ENCODE assay signal across 13 cellular contexts in genomic region chr14:73773441-73774243, GRCh38. TPM values are rescaled to one million over a fixed set of nuclear protein-coding genes. Genes with fewer than 3 reads are reported as not detected.
DNase-seq lines count a peak whose midpoint lies in the region; TF ChIP-seq lines count a peak whose summit lies in the region.
"Had no signal": no experiment of that assay in that cellular context is flagged by ENCODE, and none has a peak within 500 bp of the region (broad histone marks: within the 10 kb centered on the region; RNA-seq: fewer than 3 reads in every experiment).

No MANE protein-coding gene starts in this region.

- no peak overlapping the region for H3K4me3 ChIP-seq in tibial artery
- H3K4me3 ChIP-seq in neuronal stem cell (ENCODE audit: low read length in 2 of 2) = no peak overlapping the region

- H3K9me3 Mint-ChIP-seq in activated naive CD4-positive, alpha-beta T cell treated with anti-CD3 and anti-CD28 coated beads for 36 hours = no peaks in the 10 kb centered on the region
- H3K9me3 Mint-ChIP-seq in activated naive CD4-positive, alpha-beta T cell treated with anti-CD3 and anti-CD28 coated beads, Interleukin-2, amount 10 ng/mL, durations not matched to agents 7 days and 5 days = no peaks in the 10 kb centered on the region
- H3K9me3 Mint-ChIP-seq in activated CD4-positive, alpha-beta memory T cell treated with anti-CD3 and anti-CD28 coated beads for 36 hours = no peaks in the 10 kb centered on the region

- H4K8ac ChIP-seq in neuronal stem cell (ENCODE audit: low read depth, low read length) = no peak overlapping the region

- intact Hi-C loops in activated naive CD4-positive, alpha-beta T cell treated with anti-CD3 and anti-CD28 coated beads for 36 hours (cut with micrococcal nuclease) = no loop called here
- intact Hi-C loops in activated CD4-positive, alpha-beta memory T cell treated with anti-CD3 and anti-CD28 coated beads for 36 hours (cut with micrococcal nuclease) = no loop called here
- intact Hi-C loops in tibial artery (cut with DNase I; ENCODE audit: low total_unique reads) = no loop called here

- peak overlapping the region; percentile 25 for H3K27ac Mint-ChIP-seq in activated naive CD4-positive, alpha-beta T cell treated with anti-CD3 and anti-CD28 coated beads for 36 hours
- no peak overlapping the region for H3K27ac Mint-ChIP-seq in activated naive CD4-positive, alpha-beta T cell treated with anti-CD3 and anti-CD28 coated beads, Interleukin-2, amount 10 ng/mL, durations not matched to agents 7 days and 5 days
- peak overlapping the region; percentile 58 for H3K27ac Mint-ChIP-seq in activated CD4-positive, alpha-beta memory T cell treated with anti-CD3 and anti-CD28 coated beads for 36 hours

- no peaks in the 10 kb centered on the region for H3K27me3 Mint-ChIP-seq in activated naive CD4-positive, alpha-beta T cell treated with anti-CD3 and anti-CD28 coated beads for 36 hours (ENCODE audit: low read depth)
- H3K27me3 Mint-ChIP-seq in activated naive CD4-positive, alpha-beta T cell treated with anti-CD3 and anti-CD28 coated beads, Interleukin-2, amount 10 ng/mL, durations not matched to agents 7 days and 5 days = no peaks in the 10 kb centered on the region
- no peaks in the 10 kb centered on the region for H3K27me3 Mint-ChIP-seq in activated CD4-positive, alpha-beta memory T cell treated with anti-CD3 and anti-CD28 coated beads for 36 hours

- H2AK5ac ChIP-seq in neuronal stem cell (ENCODE audit: low read depth, low read length) = no peak overlapping the region

- H2AFZ ChIP-seq in neuronal stem cell (ENCODE audit: low read length) = no peak overlapping the region

- WGBS in neuronal stem cell (ENCODE audit: extremely low coverage in 2 of 2, insufficient read length in 2 of 2, insufficient replicate concordance in 1 of 2), 2 donors = no CpG with 5 or more reads among the region's 11 CpGs

- no peaks in the 10 kb centered on the region for H3K36me3 ChIP-seq in tibial artery
- no peaks in the 10 kb centered on the region for H3K36me3 ChIP-seq in neuronal stem cell (replicated peaks in 1 of 2; ENCODE audit: control insufficient read depth in 2 of 2, insufficient read depth in 2 of 2, low read length in 2 of 2)

- DNase-seq in activated naive CD4-positive, alpha-beta T cell treated with anti-CD3 and anti-CD28 coated beads for 36 hours = no peak
- DNase-seq in activated naive CD4-positive, alpha-beta T cell treated with anti-CD3 and anti-CD28 coated beads, Interleukin-2, amount 10 ng/mL, durations not matched to agents 7 days and 5 days = no peak
- DNase-seq in activated CD4-positive, alpha-beta memory T cell treated with anti-CD3 and anti-CD28 coated beads for 36 hours = no peak
- DNase-seq in mesenteric fat pad (ENCODE audit: low spot score) = peak; percentile 47
- no peak for DNase-seq in tibial artery
- DNase-seq in Ammon's horn (ENCODE audit: low spot score) = no peak
- DNase-seq in SHP77 treated with DMSO at 0.1 percent for 48 hours (lab: John Stamatoyannopoulos, UW) = no peak
- DNase-seq in neuronal stem cell (ENCODE audit: low spot score) = no peak
- DNase-seq: cortex of kidney; DMS79 treated with DMSO at 0.1 percent for 48 hours; NCI-H1694; NK-92 treated with Interleukin-12 subunit alpha and Interleukin-12 subunit beta, amount 100 ng/mL, for 24 hours; SK-N-SH had no signal

- H3K27me3 ChIP-seq in tibial artery (no peaks in the 10 kb centered on the region), neuronal stem cell (ENCODE audit: control insufficient read depth in 3 of 3, insufficient read depth in 3 of 3, low read depth in 1 of 3, low read length in 3 of 3) (peaks cover 0 to 4% (median 0%) of the 10 kb centered on the region in 3 experiments)

- H3K23ac ChIP-seq in neuronal stem cell (ENCODE audit: low read depth, low read length, poor library complexity) = no peak overlapping the region

- H3K4me1 ChIP-seq in tibial artery (peaks cover 0 to 89% (median 59%) of the 10 kb centered on the region in 4 donors), neuronal stem cell (ENCODE audit: control insufficient read depth in 2 of 2, insufficient read depth in 1 of 2, low read depth in 1 of 2, low read length in 2 of 2) (peaks cover 6 to 17% of the 10 kb centered on the region in 2 donors)

- peaks cover 81% of the 10 kb centered on the region for H3K4me1 Mint-ChIP-seq in activated naive CD4-positive, alpha-beta T cell treated with anti-CD3 and anti-CD28 coated beads for 36 hours (ENCODE audit: low read depth)
- peaks cover 89% of the 10 kb centered on the region for H3K4me1 Mint-ChIP-seq in activated naive CD4-positive, alpha-beta T cell treated with anti-CD3 and anti-CD28 coated beads, Interleukin-2, amount 10 ng/mL, durations not matched to agents 7 days and 5 days
- peaks cover 81% of the 10 kb centered on the region for H3K4me1 Mint-ChIP-seq in activated CD4-positive, alpha-beta memory T cell treated with anti-CD3 and anti-CD28 coated beads for 36 hours (ENCODE audit: low read depth)

- H3K4me2 ChIP-seq in neuronal stem cell (ENCODE audit: insufficient read depth, low read length, poor library complexity, severe bottlenecking) = no peak overlapping the region
- H3K4me2 ChIP-seq: SK-N-SH had no signal

- H3K27ac ChIP-seq in tibial artery (peak overlapping the region; percentile 26 to 33), neuronal stem cell (replicated peaks; ENCODE audit: low read length) (no peak overlapping the region)

- H3K4me3 Mint-ChIP-seq in activated naive CD4-positive, alpha-beta T cell treated with anti-CD3 and anti-CD28 coated beads for 36 hours = no peak overlapping the region
- no peak overlapping the region for H3K4me3 Mint-ChIP-seq in activated naive CD4-positive, alpha-beta T cell treated with anti-CD3 and anti-CD28 coated beads, Interleukin-2, amount 10 ng/mL, durations not matched to agents 7 days and 5 days
- H3K4me3 Mint-ChIP-seq in activated CD4-positive, alpha-beta memory T cell treated with anti-CD3 and anti-CD28 coated beads for 36 hours = no peak overlapping the region

- no peak overlapping the region for H3K9ac ChIP-seq in neuronal stem cell (ENCODE audit: low read depth, low read length, poor library complexity)
- H3K9ac ChIP-seq: SK-N-SH had no signal

- H3K9me3 ChIP-seq in tibial artery (no peaks in the 10 kb centered on the region), neuronal stem cell (replicated peaks in 1 of 2; ENCODE audit: control insufficient read depth in 2 of 2, insufficient read depth in 1 of 2, low read depth in 1 of 2, low read length in 2 of 2) (peaks cover 0 to 2% of the 10 kb centered on the region in 2 donors)
- H3K9me3 ChIP-seq: SK-N-SH had no signal

- CTCF ChIA-PET in activated naive CD4-positive, alpha-beta T cell treated with anti-CD3 and anti-CD28 coated beads for 36 hours (lab: Charles Lee) = interaction anchor here (1.6 to 4.9 kb wide), 5 partner anchors 11 to 45 kb away, joined by 5 to 45 read pairs (median 14); a partner anchor contains a TSS
- CTCF ChIA-PET in activated naive CD4-positive, alpha-beta T cell treated with anti-CD3 and anti-CD28 coated beads, Interleukin-2, amount 10 ng/mL, durations not matched to agents 7 days and 5 days (lab: Charles Lee) = no interaction called here
- CTCF ChIA-PET in activated CD4-positive, alpha-beta memory T cell treated with anti-CD3 and anti-CD28 coated beads for 36 hours (lab: Charles Lee) = interaction anchor here (4.0 to 4.7 kb wide), 3 partner anchors 13 to 15 kb away, joined by 20 to 44 read pairs (median 39); a partner anchor contains a TSS

- TF ChIP-seq CTCF in tibial artery (IDR thresholded peaks at IDR 0.05) = no peak

- H3K14ac ChIP-seq in neuronal stem cell (ENCODE audit: low read length) = no peak overlapping the region

- POLR2A ChIA-PET in activated CD4-positive, alpha-beta memory T cell treated with anti-CD3 and anti-CD28 coated beads for 36 hours (lab: Charles Lee) = interaction anchor here (2.0 to 6.9 kb wide), 4 partner anchors 11 to 19 kb away, joined by 10 to 128 read pairs (median 47); a partner anchor contains a TSS

- no peak overlapping the region for H3K4ac ChIP-seq in neuronal stem cell (ENCODE audit: low read length)

- no peak overlapping the region for H3K18ac ChIP-seq in neuronal stem cell (ENCODE audit: low read length)

- H2BK12ac ChIP-seq in neuronal stem cell (ENCODE audit: low read length) = no peak overlapping the region

- H2BK15ac ChIP-seq in neuronal stem cell (ENCODE audit: low read length) = no peak overlapping the region

- no peak overlapping the region for H4K91ac ChIP-seq in neuronal stem cell (ENCODE audit: low read depth, low read length, poor library complexity)

- no peak overlapping the region for H2BK120ac ChIP-seq in neuronal stem cell (ENCODE audit: low read depth, low read length)

- peaks cover 2% of the 10 kb centered on the region for H3K79me1 ChIP-seq in neuronal stem cell (ENCODE audit: low read depth, low read length)

- no peak overlapping the region for H2BK5ac ChIP-seq in neuronal stem cell (ENCODE audit: low read length)

- peaks cover 2% of the 10 kb centered on the region for H3K36me3 Mint-ChIP-seq in activated naive CD4-positive, alpha-beta T cell treated with anti-CD3 and anti-CD28 coated beads for 36 hours (ENCODE audit: low read depth)
- H3K36me3 Mint-ChIP-seq in activated naive CD4-positive, alpha-beta T cell treated with anti-CD3 and anti-CD28 coated beads, Interleukin-2, amount 10 ng/mL, durations not matched to agents 7 days and 5 days = peaks cover 6% of the 10 kb centered on the region
- H3K36me3 Mint-ChIP-seq in activated CD4-positive, alpha-beta memory T cell treated with anti-CD3 and anti-CD28 coated beads for 36 hours = no peaks in the 10 kb centered on the region

RNA-seq across cellular contexts. Expression of gene PNMA1, which starts 59.5 kb away (rescaled TPM):
- total RNA-seq in activated naive CD4-positive, alpha-beta T cell treated with anti-CD3 and anti-CD28 coated beads for 36 hours = 10 to 100 TPM; 18.5 to 19.2 TPM
- total RNA-seq in activated CD4-positive, alpha-beta memory T cell treated with anti-CD3 and anti-CD28 coated beads for 36 hours = 10 to 100 TPM; 28.2 to 28.3 TPM
- total RNA-seq in mesenteric fat pad = 49.3 TPM
- polyA plus RNA-seq in neuronal stem cell (2013, experiment 1 of 2) = 48.0 TPM
- polyA plus RNA-seq in neuronal stem cell (2013, experiment 2 of 2) = 49.4 TPM
